1 cellular context compared by ENCODE assay signal in genomic region chr1:1324084-1324523, GRCh38.
TF ChIP-seq lines count a peak whose summit lies in the region.

No MANE protein-coding gene starts in this region.

TF ChIP-seq in HCT116, 20 proteins besides CTCF, POLR2A, EP300 and RAD21 (continued from another document):
- TF ChIP-seq ZBTB33 (IDR thresholded peaks at IDR 0.05; ENCODE audit: extremely low read depth, insufficient replicate concordance, low read length), result no peak
- no peak for TF ChIP-seq SRF (IDR thresholded peaks at IDR 0.05; ENCODE audit: low read depth)
- TF ChIP-seq ELF1 (IDR thresholded peaks at IDR 0.05; ENCODE audit: borderline replicate concordance, low read depth), result no peak
- TF ChIP-seq ZNF274 (IDR thresholded peaks at IDR 0.05; ENCODE audit: low read depth, low read length), result no peak
- TF ChIP-seq CEBPB (IDR thresholded peaks at IDR 0.05; ENCODE audit: low read depth), result no peak
- no peak for TF ChIP-seq ATF3 (IDR thresholded peaks at IDR 0.05)
- TF ChIP-seq YY1 (IDR thresholded peaks at IDR 0.05; ENCODE audit: extremely low read depth, insufficient replicate concordance, low read depth, low read length), result no peak
- no peak for TF ChIP-seq SP1 (IDR thresholded peaks at IDR 0.05; ENCODE audit: low read depth)
- TF ChIP-seq CBX3 (IDR thresholded peaks at IDR 0.05; ENCODE audit: low read depth), result no peak
- TF ChIP-seq SIN3A (IDR thresholded peaks at IDR 0.05; ENCODE audit: low read depth), result no peak
- TF ChIP-seq FOSL1 (IDR thresholded peaks at IDR 0.05; ENCODE audit: low read depth), result no peak
- no peak for TF ChIP-seq POLR2AphosphoS5 (IDR thresholded peaks at IDR 0.05; ENCODE audit: low read depth, low read length)
- no peak for TF ChIP-seq JUND (IDR thresholded peaks at IDR 0.05)
- TF ChIP-seq EGR1 (IDR thresholded peaks at IDR 0.05; ENCODE audit: low read depth), result no peak
- TF ChIP-seq ZFX (IDR thresholded peaks at IDR 0.05), result no peak
